Comparison of ENCODE assay signal across 21 cellular contexts in genomic region chr5:6831678-6832077, GRCh38.
"Had no signal": no experiment of that assay in that cellular context is flagged by ENCODE, and none has a peak within 500 bp of the region (broad histone marks: within the 10 kb centered on the region; RNA-seq: fewer than 3 reads in every experiment).

No MANE protein-coding gene starts in this region.

- H3K27ac Mint-ChIP-seq: activated naive CD4-positive, alpha-beta T cell treated with anti-CD3 and anti-CD28 coated beads, Interleukin-2, amount 50 U/mL, for 72 hours; activated T-cell treated with anti-CD3 and anti-CD28 coated beads, Interleukin-2, amount 50 U/mL, for 24 hours; memory B cell; natural killer cell; stimulated activated memory B cell treated with anti-CD40 and anti-IgM and Interleukin-4, amounts not matched to agents 10 μg/mL and 1 μg/mL and 100 μg/mL, for 72 hours; T-helper 17 cell had no signal

- H3K4me3 ChIP-seq: colonic mucosa, mucosa of descending colon had no signal

- H3K36me3 Mint-ChIP-seq: brain; memory B cell; natural killer cell; stimulated activated memory B cell treated with anti-CD40 and anti-IgM and Interleukin-4, amounts not matched to agents 10 μg/mL and 1 μg/mL and 100 μg/mL, for 72 hours had no signal

- H3K4me3 Mint-ChIP-seq: activated CD8-positive, alpha-beta memory T cell treated with anti-CD3 and anti-CD28 coated beads, Interleukin-2, amount 10 ng/mL, durations not matched to agents 7 days and 5 days; activated T-cell treated with anti-CD3 and anti-CD28 coated beads, Interleukin-2, amount 50 U/mL, for 24 hours; brain; memory B cell; natural killer cell; stimulated activated memory B cell treated with anti-CD40 and anti-IgM and Interleukin-4, amounts not matched to agents 10 μg/mL and 1 μg/mL and 100 μg/mL, for 72 hours; T-helper 17 cell had no signal

- H3K4me1 ChIP-seq: colonic mucosa, foreskin keratinocyte had no signal

- H3K9me3 ChIP-seq: colonic mucosa, mucosa of descending colon had no signal

- H3K36me3 ChIP-seq: colonic mucosa had no signal

- H3K27me3 Mint-ChIP-seq: T-helper 17 cell had no signal

- DNase-seq: activated CD8-positive, alpha-beta memory T cell treated with anti-CD3 and anti-CD28 coated beads, Interleukin-2, amount 10 ng/mL, durations not matched to agents 7 days and 5 days; activated effector memory CD4-positive, alpha-beta T cell treated with Interleukin-2 at 50 U/mL for 16 hours; activated T-cell treated with anti-CD3 and anti-CD28 coated beads, Interleukin-2, amount 50 U/mL, for 24 hours; amygdala; central memory CD4-positive, alpha-beta T cell; colonic mucosa; effector CD8-positive, alpha-beta T cell; foreskin keratinocyte; glutamatergic neuron; hypothalamus; kidney; left ventricle myocardium superior; mucosa of descending colon; natural killer cell; posterior cingulate gyrus; stimulated activated CD4-positive, alpha-beta T cell treated with anti-CD3 and anti-CD28 coated beads, Interleukin-2, amount 100 ng/mL, for 48 hours; T-helper 17 cell had no signal

- H3K27me3 ChIP-seq: colonic mucosa, foreskin keratinocyte had no signal

- H3K27ac ChIP-seq: colonic mucosa, foreskin keratinocyte had no signal
